ENCODE assay signal across 9 cellular contexts in genomic region chr2:85133751-85134254, GRCh38. TPM values are rescaled to one million over a fixed set of nuclear protein-coding genes. Genes with fewer than 3 reads are reported as not detected.
A peak's percentile ranks its signal among the peaks of the same experiment; 100 is the strongest.
DNase-seq lines count a peak whose midpoint lies in the region; ATAC-seq and TF ChIP-seq lines count a peak whose summit lies in the region.
"Had no signal": no experiment of that assay in that cellular context is flagged by ENCODE, and none has a peak within 500 bp of the region (broad histone marks: within the 10 kb centered on the region; RNA-seq: fewer than 3 reads in every experiment).

No MANE protein-coding gene starts in this region.

- no peaks in the 10 kb centered on the region for H3K27me3 Mint-ChIP-seq in Calu3 (ENCODE audit: unreplicated experiment)
- H3K27me3 Mint-ChIP-seq in activated naive CD8-positive, alpha-beta T cell, result peaks cover 28% of the 10 kb centered on the region

- intact Hi-C loops in Calu3 (cut with micrococcal nuclease; ENCODE audit: unreplicated experiment) (loop anchor here (1.0 to 5.0 kb wide), 2 partner anchors 151 to 168 kb away; no protein-coding TSS in a partner anchor), left cardiac atrium (cut with DNase I) (loop anchor here (1.0 to 2.0 kb wide), 2 partner anchors 109 to 151 kb away; no protein-coding TSS in a partner anchor)

- H3K9me3 Mint-ChIP-seq in Calu3 (ENCODE audit: low read depth, unreplicated experiment), result no peaks in the 10 kb centered on the region
- H3K9me3 Mint-ChIP-seq in activated naive CD8-positive, alpha-beta T cell (ENCODE audit: low read depth), result no peaks in the 10 kb centered on the region

- peak; percentile 46 for DNase-seq in Calu3
- DNase-seq in HK-2 (ENCODE audit: unreplicated experiment), result peak; percentile 29
- peak; percentile 63 for DNase-seq in left cardiac atrium
- no peak for DNase-seq in middle frontal gyrus (ENCODE audit: extremely low spot score, low spot score)
- no peak for DNase-seq in NCI-H526 treated with DMSO at 0.1 percent for 48 hours (lab: John Stamatoyannopoulos, UW)

- TF ChIP-seq CTCF in Calu3 (IDR thresholded peaks at IDR 0.05; ENCODE audit: unreplicated experiment), result no peak

- no peak overlapping the region for H3K27ac Mint-ChIP-seq in Calu3 (ENCODE audit: unreplicated experiment)
- no peak overlapping the region for H3K27ac Mint-ChIP-seq in activated naive CD8-positive, alpha-beta T cell

- H3K36me3 ChIP-seq in rectal smooth muscle tissue (ENCODE audit: control insufficient read depth, insufficient read depth, low read length), result no peaks in the 10 kb centered on the region

- peak overlapping the region; percentile 81 for H3K4me3 Mint-ChIP-seq in Calu3 (ENCODE audit: low read depth, unreplicated experiment)
- H3K4me3 Mint-ChIP-seq in activated naive CD8-positive, alpha-beta T cell, result peak overlapping the region; percentile 38

- peak overlapping the region; percentile 10 for H3K9ac ChIP-seq in rectal smooth muscle tissue (ENCODE audit: low read length)

- H3K36me3 Mint-ChIP-seq in Calu3 (ENCODE audit: insufficient read depth, unreplicated experiment), result peaks cover 9% of the 10 kb centered on the region
- H3K36me3 Mint-ChIP-seq in activated naive CD8-positive, alpha-beta T cell, result no peaks in the 10 kb centered on the region

- ATAC-seq in left cardiac atrium (peak; percentile 8 to 12), GM19467 (IDR thresholded peaks at IDR 0.05; ENCODE audit: unreplicated experiment) (no peak)

- BruUV-seq in Calu3 (replicated peaks; lab: Mats Ljungman, UMichigan), result no TSS peak

- H3K27ac ChIP-seq in rectal smooth muscle tissue (ENCODE audit: low read depth, low read length), result peak overlapping the region; percentile 41

- H3K27me3 ChIP-seq in rectal smooth muscle tissue (ENCODE audit: control insufficient read depth, insufficient read depth, low read length), result no peaks in the 10 kb centered on the region

- H3K4me3 ChIP-seq in rectal smooth muscle tissue (ENCODE audit: low read length), result peak overlapping the region; percentile 82

- no peaks in the 10 kb centered on the region for H3K4me1 Mint-ChIP-seq in Calu3 (ENCODE audit: low read depth, unreplicated experiment)
- H3K4me1 Mint-ChIP-seq in activated naive CD8-positive, alpha-beta T cell (ENCODE audit: low read depth), result peaks cover 11% of the 10 kb centered on the region

- CTCF ChIA-PET in Calu3 (lab: Charles Lee), result interaction anchor here (1.1 to 2.1 kb wide), 3 partner anchors 123 to 167 kb away, joined by 3 to 10 read pairs (median 3); no protein-coding TSS in a partner anchor

- no peaks in the 10 kb centered on the region for H3K4me1 ChIP-seq in rectal smooth muscle tissue (ENCODE audit: control insufficient read depth, insufficient read depth, low read length)

RNA-seq across cellular contexts. Expression of gene TCF7L1, which starts 0.6 kb away (rescaled TPM):
- total RNA-seq in Calu3 (2022) (2.9 and 3.0 TPM in 2 replicates), left cardiac atrium (10 to 100 TPM; 17.1 to 17.3 TPM)
- total RNA-seq: mononuclear cell had no signal

Comparison
In these comparisons a context has a peak if more than half of its experiments do, and no peak if none do; other contexts are left out.
1. DNase-seq: peak in Calu3 (single experiment), HK-2 (single experiment) and left cardiac atrium (single experiment); none in middle frontal gyrus (single experiment) and NCI-H526 treated with DMSO at 0.1 percent for 48 hours (single experiment).